In the genomic region with DNA sequence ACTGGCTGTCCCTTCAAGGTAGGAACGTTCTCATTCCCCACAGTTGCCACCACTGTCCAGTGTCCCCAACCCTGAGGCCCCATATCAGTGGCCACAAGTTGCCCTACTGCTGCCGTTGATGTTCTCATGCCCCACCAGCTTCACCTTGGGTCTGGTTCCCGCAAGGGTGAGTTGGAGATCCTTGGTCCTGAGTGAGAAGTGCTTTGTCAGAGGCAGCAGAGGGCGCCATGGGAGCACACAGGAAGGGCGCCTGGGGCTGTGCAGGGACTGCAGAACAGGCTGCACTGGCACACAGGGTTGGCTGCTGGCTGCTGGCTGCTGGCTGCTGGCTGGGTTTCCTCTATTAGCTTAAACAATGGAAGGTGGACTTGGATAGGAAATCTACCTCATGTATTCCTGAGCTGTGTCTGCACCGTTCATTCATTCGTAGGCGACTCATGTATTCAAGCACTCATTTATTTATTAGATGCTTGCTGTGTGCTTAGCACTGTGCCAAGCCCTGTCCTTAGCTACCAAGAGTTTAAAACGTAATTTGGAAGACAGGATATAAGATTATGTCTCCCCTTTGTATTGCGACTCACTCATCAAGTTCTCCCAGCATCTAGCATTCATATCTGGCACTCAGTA, we compare ENCODE assay signal across 8 cellular contexts. TPM values are rescaled to one million over a fixed set of nuclear protein-coding genes. Genes with fewer than 3 reads are reported as not detected.
DNase-seq lines count a peak whose midpoint lies in the region; ATAC-seq and TF ChIP-seq lines count a peak whose summit lies in the region.

No MANE protein-coding gene starts in this region.

- no peaks in the 10 kb centered on the region for H3K27me3 ChIP-seq in GM23338 (ENCODE audit: insufficient read depth)
- H3K27me3 ChIP-seq in fibroblast of lung (ENCODE audit: control insufficient read depth, insufficient read depth, low read length) = no peaks in the 10 kb centered on the region

- H3K9me3 ChIP-seq in fibroblast of lung (ENCODE audit: control insufficient read depth, insufficient read depth, low read depth, low read length) = no peaks in the 10 kb centered on the region

- H3K27ac Mint-ChIP-seq in CD14-positive monocyte = peak overlapping the region in 3 of 7 donors; percentile 41 to 97 (median 73)
- H3K27ac Mint-ChIP-seq in GM23338 = no peak overlapping the region
- H3K27ac Mint-ChIP-seq in WTC11 = no peak overlapping the region
- H3K27ac Mint-ChIP-seq in osteocyte (ENCODE audit: unreplicated experiment) = no peak overlapping the region
- no peak overlapping the region for H3K27ac Mint-ChIP-seq in immature natural killer cell

- H3K36me3 Mint-ChIP-seq in CD14-positive monocyte (peaks cover 19 to 29% of the 10 kb centered on the region in 2 donors), GM23338 (ENCODE audit: low read depth) (no peaks in the 10 kb centered on the region), WTC11 (no peaks in the 10 kb centered on the region), osteocyte (ENCODE audit: unreplicated experiment) (no peaks in the 10 kb centered on the region), immature natural killer cell (no peaks in the 10 kb centered on the region)

- H3K79me2 ChIP-seq in GM23338 (replicated peaks; ENCODE audit: insufficient read depth) (no peaks in the 10 kb centered on the region), fibroblast of lung (ENCODE audit: control insufficient read depth, insufficient read depth, low read length) (no peaks in the 10 kb centered on the region)

- no peaks in the 10 kb centered on the region for H3K9me2 ChIP-seq in GM23338 (ENCODE audit: insufficient read depth)

- H3K27ac ChIP-seq in GM23338 (ENCODE audit: low read depth) (no peak overlapping the region), fibroblast of lung (ENCODE audit: insufficient read depth, low read length) (no peak overlapping the region)

- no peak overlapping the region for H3K9ac ChIP-seq in fibroblast of lung (ENCODE audit: insufficient read depth, low read length)

- H3K36me3 ChIP-seq in GM23338 (ENCODE audit: insufficient read depth) = no peaks in the 10 kb centered on the region
- no peaks in the 10 kb centered on the region for H3K36me3 ChIP-seq in fibroblast of lung (ENCODE audit: control insufficient read depth, insufficient read depth, low read length)

- H3K9me3 Mint-ChIP-seq in CD14-positive monocyte (peaks cover 0 to 6% (median 2%) of the 10 kb centered on the region in 7 donors), GM23338 (no peaks in the 10 kb centered on the region), WTC11 (no peaks in the 10 kb centered on the region), osteocyte (ENCODE audit: unreplicated experiment) (no peaks in the 10 kb centered on the region), immature natural killer cell (no peaks in the 10 kb centered on the region)

- peaks cover 50% of the 10 kb centered on the region for H3K4me1 Mint-ChIP-seq in CD14-positive monocyte
- H3K4me1 Mint-ChIP-seq in GM23338 = peaks cover 8% of the 10 kb centered on the region; the same call in 1 of the 3 replicates
- peaks cover 6% of the 10 kb centered on the region; the same call in 1 of the 2 replicates for H3K4me1 Mint-ChIP-seq in WTC11
- no peaks in the 10 kb centered on the region for H3K4me1 Mint-ChIP-seq in osteocyte (ENCODE audit: unreplicated experiment)
- H3K4me1 Mint-ChIP-seq in immature natural killer cell = peaks cover 0 to 4% of the 10 kb centered on the region in 2 donors

- H3F3A ChIP-seq in GM23338 (replicated peaks; ENCODE audit: low read depth) = no peaks in the 10 kb centered on the region

- H3K4me3 ChIP-seq in GM23338 = no peak overlapping the region
- no peak overlapping the region for H3K4me3 ChIP-seq in fibroblast of lung (replicated peaks in 1 of 4; ENCODE audit: control extremely low read depth in 1 of 4, insufficient read depth in 1 of 4, low read depth in 3 of 4, low read length in 4 of 4)

- no peak overlapping the region for H3K4me2 ChIP-seq in GM23338
- H3K4me2 ChIP-seq in fibroblast of lung (ENCODE audit: extremely low read depth, insufficient read depth, low read length) = no peak overlapping the region

- intact Hi-C loops in CD14-positive monocyte (cut with micrococcal nuclease) = no loop called here

- POLR2A ChIA-PET in WTC11 (lab: Charles Lee) = no interaction called here

- peak; percentile 90 for ATAC-seq in GM23338
- peak; percentile 87 for ATAC-seq in WTC11

- H3K4me3 Mint-ChIP-seq in CD14-positive monocyte = peak overlapping the region in 1 of 2 donors; percentile 30
- H3K4me3 Mint-ChIP-seq in GM23338 = no peak overlapping the region
- H3K4me3 Mint-ChIP-seq in WTC11 = no peak overlapping the region
- no peak overlapping the region for H3K4me3 Mint-ChIP-seq in osteocyte (ENCODE audit: unreplicated experiment)
- H3K4me3 Mint-ChIP-seq in immature natural killer cell = no peak overlapping the region

- H4K20me1 ChIP-seq in GM23338 (replicated peaks; ENCODE audit: insufficient read depth) = no peaks in the 10 kb centered on the region
- no peaks in the 10 kb centered on the region for H4K20me1 ChIP-seq in fibroblast of lung (ENCODE audit: control insufficient read depth, extremely low read depth, insufficient read depth, low read length)

- DNase-seq in CD14-positive monocyte (ENCODE audit: low spot score) = peak; percentile 79
- DNase-seq in GM23338 (ENCODE audit: low spot score) = peak; percentile 90
- DNase-seq in NCI-H2171 treated with DMSO at 0.1 percent for 48 hours (lab: John Stamatoyannopoulos, UW) = peak; percentile 76
- peak; percentile 80 for DNase-seq in WTC11 (ENCODE audit: low spot score)
- peak; percentile 49 to 50 for DNase-seq in fibroblast of lung (ENCODE audit: low read depth in 2 of 2)
- peak; percentile 84 for DNase-seq in osteocyte (ENCODE audit: extremely low spot score, unreplicated experiment)
- DNase-seq in activated gamma-delta T cell treated with Interleukin-2 at 50 U/mL for 16 hours = no peak
- no peak for DNase-seq in immature natural killer cell

- CTCF ChIA-PET in WTC11 (lab: Charles Lee) = interaction anchor here (0.6 to 4.9 kb wide), 52 partner anchors 9 to 630 kb away, joined by 3 to 169 read pairs (median 5); partner anchors contain the start of genes CHTOP, PGLYRP3, RAB13 and S100A13

- H2AFZ ChIP-seq in GM23338 = no peak overlapping the region
- no peak overlapping the region for H2AFZ ChIP-seq in fibroblast of lung (ENCODE audit: low read length)

- H3K4me1 ChIP-seq in GM23338 (ENCODE audit: insufficient read depth) (no peaks in the 10 kb centered on the region), fibroblast of lung (ENCODE audit: control insufficient read depth, extremely low read depth, insufficient read depth, low read length) (no peaks in the 10 kb centered on the region)

- peak; percentile 84 for TF ChIP-seq CTCF in CD14-positive monocyte (IDR thresholded peaks at IDR 0.05)
- TF ChIP-seq CTCF in GM23338 (conservative IDR thresholded peaks at IDR 0.05; ENCODE audit: low read depth in 2 of 2) = peak; percentile 62 to 93
- no peak; the same call in 1 of the 2 replicates for TF ChIP-seq CTCF in WTC11 (IDR thresholded peaks at IDR 0.05)
- TF ChIP-seq CTCF in fibroblast of lung (conservative IDR thresholded peaks at IDR 0.05 in 1 of 2, IDR thresholded peaks at IDR 0.05 in 1 of 2; ENCODE audit: low read depth in 1 of 2, low read length in 2 of 2) = peak; percentile 32 to 51
- TF ChIP-seq CTCF in osteocyte (IDR thresholded peaks at IDR 0.05) = peak; percentile 39

- H3K27me3 Mint-ChIP-seq in CD14-positive monocyte (ENCODE audit: low read depth in 3 of 3) = peaks cover 2 to 9% (median 5%) of the 10 kb centered on the region in 3 donors
- peaks cover 7% of the 10 kb centered on the region for H3K27me3 Mint-ChIP-seq in GM23338 (ENCODE audit: insufficient read depth, low read depth, poor library complexity)
- 0 out of 2 replicates have a peak, but pooled peaks cover 5% of the 10 kb centered on the region for H3K27me3 Mint-ChIP-seq in WTC11 (ENCODE audit: low read depth)
- peaks cover 16% of the 10 kb centered on the region for H3K27me3 Mint-ChIP-seq in osteocyte (ENCODE audit: unreplicated experiment)
- peaks cover 0 to 8% (median 5%) of the 10 kb centered on the region in 3 donors for H3K27me3 Mint-ChIP-seq in immature natural killer cell (ENCODE audit: low read depth in 3 of 3)

RNA-seq across cellular contexts. Expression of gene S100A9, which starts 2.1 kb away (rescaled TPM):
- polyA plus RNA-seq in CD14-positive monocyte (over 10,000 TPM; 40,800 to 43,602 TPM), GM23338 (2016; fragmentation: Nextera tagmentation; extraction: Ambion mirVana) (not detected in 2 replicates), fibroblast of lung (not detected in 2 replicates), immature natural killer cell (100 to 1,000 TPM in 1 of 3 donors, 10 to 100 TPM in 2; 38.1 to 109 (median 86.0) TPM)
- not detected in 2 replicates for total RNA-seq in GM23338 (2014; rRNA removed; shearing (Covaris generic))
- total RNA-seq in WTC11 (2021) (0.33 to 0.37 TPM in 2 of 3 replicates, not detected in the other), fibroblast of lung (not detected in 2 replicates), osteocyte (not detected in 2 replicates)
- polyA plus RNA-seq in fibroblast of lung (2012) = not detected in 2 replicates
- not detected in 2 replicates for polyA minus RNA-seq in fibroblast of lung (ENCODE audit: low replicate concordance)

RNA-seq across cellular contexts. Expression of gene PGLYRP4, which starts 6.9 kb away (rescaled TPM):
- polyA plus RNA-seq in CD14-positive monocyte (not detected), GM23338 (2016; fragmentation: Nextera tagmentation; extraction: Ambion mirVana) (not detected in 2 replicates), fibroblast of lung (not detected in 2 replicates), immature natural killer cell (not detected)
- total RNA-seq in GM23338 (2014; rRNA removed; shearing (Covaris generic)) = not detected in 2 replicates
- total RNA-seq in WTC11 (2021) (not detected in 3 replicates), fibroblast of lung (not detected in 2 replicates), osteocyte (not detected in 2 replicates)
- not detected in 2 replicates for polyA plus RNA-seq in fibroblast of lung (2012)
- not detected in 2 replicates for polyA minus RNA-seq in fibroblast of lung (ENCODE audit: low replicate concordance)

RNA-seq across cellular contexts. Expression of gene S100A12, which starts 19.9 kb away (rescaled TPM):
- polyA plus RNA-seq in CD14-positive monocyte = 1,000 to 10,000 TPM; 2,543 to 2,834 TPM
- total RNA-seq in GM23338 (2014; rRNA removed; shearing (Covaris generic)) = not detected in 2 replicates
- polyA plus RNA-seq in GM23338 (2016; fragmentation: Nextera tagmentation; extraction: Ambion mirVana) = not detected in 2 replicates
- not detected in 3 replicates for total RNA-seq in WTC11 (2021)
- total RNA-seq in fibroblast of lung = not detected in 2 replicates
- not detected in 2 replicates for polyA plus RNA-seq in fibroblast of lung
- polyA plus RNA-seq in fibroblast of lung (2012) = not detected in 2 replicates
- not detected in 2 replicates for polyA minus RNA-seq in fibroblast of lung (ENCODE audit: low replicate concordance)
- total RNA-seq in osteocyte = not detected in 2 replicates
- 1 to 10 TPM in 2 of 3 donors, under 1 TPM in 1; 0.87 to 3.8 (median 2.6) TPM for polyA plus RNA-seq in immature natural killer cell

RNA-seq across cellular contexts. Expression of gene S100A8, which starts 35.3 kb away (rescaled TPM):
- polyA plus RNA-seq in CD14-positive monocyte (over 10,000 TPM; 27,689 to 30,135 TPM), GM23338 (2016; fragmentation: Nextera tagmentation; extraction: Ambion mirVana) (not detected in 2 replicates), fibroblast of lung (not detected in 2 replicates), immature natural killer cell (10 to 100 TPM; 20.3 to 43.5 (median 40.3) TPM)
- not detected in 2 replicates for total RNA-seq in GM23338 (2014; rRNA removed; shearing (Covaris generic))
- total RNA-seq in WTC11 (2021) (1.4 TPM in 1 of 3 replicates, not detected in the others), fibroblast of lung (not detected in 2 replicates), osteocyte (not detected in 2 replicates)
- polyA plus RNA-seq in fibroblast of lung (2012) = not detected in 2 replicates
- not detected in 2 replicates for polyA minus RNA-seq in fibroblast of lung (ENCODE audit: low replicate concordance)

RNA-seq across cellular contexts. Expression of gene PGLYRP3, which starts 42.8 kb away (rescaled TPM):
- polyA plus RNA-seq in CD14-positive monocyte (not detected), GM23338 (2016; fragmentation: Nextera tagmentation; extraction: Ambion mirVana) (not detected in 2 replicates), fibroblast of lung (not detected in 2 replicates), immature natural killer cell (not detected)
- total RNA-seq in GM23338 (2014; rRNA removed; shearing (Covaris generic)) = not detected in 2 replicates
- total RNA-seq in WTC11 (2021) (not detected in 3 replicates), fibroblast of lung (not detected in 2 replicates), osteocyte (not detected in 2 replicates)
- not detected in 2 replicates for polyA plus RNA-seq in fibroblast of lung (2012)
- polyA minus RNA-seq in fibroblast of lung (ENCODE audit: low replicate concordance) = not detected in 2 replicates

Comparison
In these comparisons a context has a peak if more than half of its experiments do, and no peak if none do; other contexts are left out.
1. DNase-seq: peak in CD14-positive monocyte (single experiment), GM23338 (single experiment), NCI-H2171 treated with DMSO at 0.1 percent for 48 hours (single experiment), WTC11 (single experiment), fibroblast of lung (2 of 2) and osteocyte (single experiment); none in activated gamma-delta T cell treated with Interleukin-2 at 50 U/mL for 16 hours (single experiment) and immature natural killer cell (0 of 3).